In genomic region chr1:211947396-211948295, GRCh38 we compare ENCODE assay signal across 20 cellular contexts.
DNase-seq lines count a peak whose midpoint lies in the region; ATAC-seq, FAIRE-seq and TF ChIP-seq lines count a peak whose summit lies in the region.
"Had no signal": no experiment of that assay in that cellular context is flagged by ENCODE, and none has a peak within 500 bp of the region (broad histone marks: within the 10 kb centered on the region; RNA-seq: fewer than 3 reads in every experiment).

No MANE protein-coding gene starts in this region.

- TF ChIP-seq CTCF in astrocyte (IDR thresholded peaks at IDR 0.05; ENCODE audit: insufficient read depth, low read depth, low read length) (no peak), type B pancreatic cell (conservative IDR thresholded peaks at IDR 0.05) (no peak)

- H3K36me3 ChIP-seq in astrocyte (ENCODE audit: insufficient read depth, low read length): peaks cover 2% of the 10 kb centered on the region

- H3K79me2 ChIP-seq in astrocyte (ENCODE audit: insufficient read depth, low read length): no peaks in the 10 kb centered on the region

- H3K4me1 Mint-ChIP-seq in astrocyte (ENCODE audit: low read depth, unreplicated experiment) (peaks cover 19% of the 10 kb centered on the region), type B pancreatic cell (ENCODE audit: unreplicated experiment) (peaks cover 15% of the 10 kb centered on the region)
- H3K4me1 Mint-ChIP-seq: activated naive CD4-positive, alpha-beta T cell treated with anti-CD3 and anti-CD28 coated beads, Interleukin-2, amount 50 U/mL, for 24 hours; CD14-positive monocyte had no signal

- H3K27me3 Mint-ChIP-seq in astrocyte (ENCODE audit: low read depth, unreplicated experiment) (no peaks in the 10 kb centered on the region), type B pancreatic cell (no peaks in the 10 kb centered on the region)
- H3K27me3 Mint-ChIP-seq: activated CD4-positive, alpha-beta T cell treated with anti-CD3 and anti-CD28 coated beads, Interleukin-2, amount 10 ng/mL, durations not matched to agents 7 days and 5 days; activated naive CD4-positive, alpha-beta T cell treated with anti-CD3 and anti-CD28 coated beads, Interleukin-2, amount 50 U/mL, for 24 hours; brain had no signal

- no peaks in the 10 kb centered on the region for H4K20me1 ChIP-seq in astrocyte (ENCODE audit: insufficient read depth, low read length)

- H3K36me3 Mint-ChIP-seq in astrocyte (ENCODE audit: low read depth, unreplicated experiment): peaks cover 2% of the 10 kb centered on the region
- peaks cover 15% of the 10 kb centered on the region for H3K36me3 Mint-ChIP-seq in type B pancreatic cell

- H2AFZ ChIP-seq in astrocyte (ENCODE audit: low read depth, low read length): no peak overlapping the region

- H3K9me3 Mint-ChIP-seq in astrocyte (ENCODE audit: unreplicated experiment) (no peaks in the 10 kb centered on the region), type B pancreatic cell (no peaks in the 10 kb centered on the region)
- H3K9me3 Mint-ChIP-seq: activated CD4-positive, alpha-beta T cell treated with anti-CD3 and anti-CD28 coated beads, Interleukin-2, amount 10 ng/mL, durations not matched to agents 7 days and 5 days; activated naive CD4-positive, alpha-beta T cell treated with anti-CD3 and anti-CD28 coated beads, Interleukin-2, amount 50 U/mL, for 24 hours; brain; CD14-positive monocyte; nephron had no signal

- no peak overlapping the region for H3K4me2 ChIP-seq in astrocyte (ENCODE audit: low read length)
- H3K4me2 ChIP-seq: SK-N-SH had no signal

- no peak overlapping the region for H3K27ac ChIP-seq in astrocyte (ENCODE audit: low read depth, low read length)

- no peak overlapping the region for H3K4me3 ChIP-seq in astrocyte (ENCODE audit: insufficient read depth, low read depth, low read length)
- H3K4me3 ChIP-seq: stomach had no signal

- no peaks in the 10 kb centered on the region for H3K4me1 ChIP-seq in astrocyte (ENCODE audit: insufficient read depth, low read length)

- H3K27me3 ChIP-seq in astrocyte (ENCODE audit: insufficient read depth, low read length): no peaks in the 10 kb centered on the region
- H3K27me3 ChIP-seq: stomach had no signal

- no peak overlapping the region for H3K9ac ChIP-seq in astrocyte (ENCODE audit: low read length)
- H3K9ac ChIP-seq: SK-N-SH had no signal

- no peak overlapping the region for H3K4me3 Mint-ChIP-seq in astrocyte (ENCODE audit: unreplicated experiment)
- H3K4me3 Mint-ChIP-seq in type B pancreatic cell: no peak overlapping the region
- H3K4me3 Mint-ChIP-seq: activated CD4-positive, alpha-beta T cell treated with anti-CD3 and anti-CD28 coated beads, Interleukin-2, amount 10 ng/mL, durations not matched to agents 7 days and 5 days; activated naive CD4-positive, alpha-beta T cell treated with anti-CD3 and anti-CD28 coated beads, Interleukin-2, amount 50 U/mL, for 24 hours; brain; CD14-positive monocyte; nephron had no signal

- H3K9me3 ChIP-seq in astrocyte (ENCODE audit: insufficient read depth, low read depth, low read length): no peaks in the 10 kb centered on the region
- H3K9me3 ChIP-seq: SK-N-SH, stomach had no signal

- ATAC-seq in HG03571 (IDR thresholded peaks at IDR 0.05; ENCODE audit: unreplicated experiment): no peak
- no peak for ATAC-seq in GM19351 (IDR thresholded peaks at IDR 0.05; ENCODE audit: unreplicated experiment)
- ATAC-seq: esophagus mucosa had no signal

- no peak for FAIRE-seq in astrocyte (lab: Jason Lieb, UNC)
- FAIRE-seq in GM19239 (lab: Jason Lieb, UNC): no peak
- FAIRE-seq: urothelium cell line had no signal

- H3K27ac Mint-ChIP-seq in astrocyte (ENCODE audit: unreplicated experiment) (peak overlapping the region; percentile 48), type B pancreatic cell (peak overlapping the region; percentile 25)
- H3K27ac Mint-ChIP-seq: activated CD4-positive, alpha-beta T cell treated with anti-CD3 and anti-CD28 coated beads, Interleukin-2, amount 10 ng/mL, durations not matched to agents 7 days and 5 days; activated naive CD4-positive, alpha-beta T cell treated with anti-CD3 and anti-CD28 coated beads, Interleukin-2, amount 50 U/mL, for 24 hours; brain; CD14-positive monocyte; nephron had no signal

- DNase-seq in NCI-H82 (lab: John Stamatoyannopoulos, UW) (peak; percentile 21), NCI-H82 treated with DMSO at 0.1 percent for 48 hours (lab: John Stamatoyannopoulos, UW; ENCODE audit: unreplicated experiment) (no peak), NCI-H2107 (lab: John Stamatoyannopoulos, UW) (peak; percentile 41), astrocyte (ENCODE audit: low read depth) (no peak), type B pancreatic cell (ENCODE audit: extremely low spot score, unreplicated experiment) (no peak), GM19239 (ENCODE audit: insufficient read length, low spot score) (no peak)
- DNase-seq: activated CD4-positive, alpha-beta T cell treated with anti-CD3 and anti-CD28 coated beads, Interleukin-2, amount 10 ng/mL, durations not matched to agents 7 days and 5 days; activated T-cell treated with anti-CD3 and anti-CD28 coated beads for 4 hours; cortex of kidney; NCI-H446 treated with DMSO at 0.1 percent for 48 hours; SK-N-SH; stomach had no signal

Comparison
In these comparisons a context has a peak if more than half of its experiments do, and no peak if none do; other contexts are left out.
1. DNase-seq: peak in NCI-H82 (single experiment) and NCI-H2107 (single experiment); none in NCI-H82 treated with DMSO at 0.1 percent for 48 hours (single experiment), astrocyte (single experiment), type B pancreatic cell (single experiment) and GM19239 (single experiment).